Comparison of ENCODE assay signal across 30 cellular contexts in the genomic region with DNA sequence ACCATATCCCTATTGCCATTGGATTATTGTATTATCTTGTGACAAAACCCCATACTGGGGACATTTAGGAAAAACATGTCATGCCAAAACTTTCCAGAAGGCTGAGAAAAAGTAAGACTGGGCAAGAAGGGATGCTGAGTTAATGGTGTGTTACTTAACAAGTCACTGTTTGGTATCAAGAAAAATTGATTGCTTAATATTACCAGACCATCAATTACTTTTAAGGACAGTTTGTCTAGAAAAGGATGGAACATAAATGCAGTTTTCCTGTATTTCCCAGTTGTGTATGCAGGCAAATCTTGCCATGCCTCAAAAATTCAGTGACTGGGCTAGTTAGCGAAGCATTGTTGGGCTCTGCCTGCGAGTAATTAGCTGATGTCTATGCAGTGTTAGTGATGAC.
"Had no signal": no experiment of that assay in that cellular context is flagged by ENCODE, and none has a peak within 500 bp of the region (broad histone marks: within the 10 kb centered on the region; RNA-seq: fewer than 3 reads in every experiment).

No MANE protein-coding gene starts in this region.

- FAIRE-seq: colon, endometrium, endothelial cell of umbilical vein, frontal cortex had no signal

- H3K79me2 ChIP-seq: hepatocyte had no signal

- H3K36me3 ChIP-seq: colonic mucosa, esophagus muscularis mucosa, esophagus squamous epithelium, gastrocnemius medialis, gastroesophageal sphincter, heart left ventricle, heart right ventricle had no signal

- H2AFZ ChIP-seq: hepatocyte had no signal

- H3K4me2 ChIP-seq: hepatocyte had no signal

- H3K4me1 ChIP-seq: colonic mucosa, esophagus muscularis mucosa, esophagus squamous epithelium, gastrocnemius medialis, gastroesophageal sphincter, heart left ventricle, heart right ventricle had no signal

- H3K9me3 ChIP-seq: colonic mucosa, esophagus muscularis mucosa, esophagus squamous epithelium, gastrocnemius medialis, gastroesophageal sphincter, heart left ventricle, heart right ventricle had no signal

- H3K4me3 Mint-ChIP-seq: dendritic cell treated with granulocyte-macrophage colony-stimulating factor and Interleukin-4, amounts not matched to agents 40 ng/mL and 50 ng/mL, for 4 days; effector memory CD8-positive, alpha-beta T cell; endodermal cell had no signal

- H3K27ac Mint-ChIP-seq: dendritic cell treated with granulocyte-macrophage colony-stimulating factor and Interleukin-4, amounts not matched to agents 40 ng/mL and 50 ng/mL, for 4 days; effector memory CD8-positive, alpha-beta T cell; endodermal cell had no signal

- H3K27ac ChIP-seq: colonic mucosa, coronary artery, dorsolateral prefrontal cortex, epithelial cell of prostate, esophagus muscularis mucosa, esophagus squamous epithelium, foreskin keratinocyte, gastrocnemius medialis, gastroesophageal sphincter, heart left ventricle, heart right ventricle, hepatocyte had no signal

- H3K4me1 Mint-ChIP-seq: endodermal cell had no signal

- ATAC-seq: effector memory CD8-positive, alpha-beta T cell; esophagus mucosa; gastrocnemius medialis; gastroesophageal sphincter; heart left ventricle; heart right ventricle had no signal

- H3K4me3 ChIP-seq: colonic mucosa, coronary artery, dorsolateral prefrontal cortex, esophagus muscularis mucosa, esophagus squamous epithelium, gastrocnemius medialis, gastroesophageal sphincter, heart left ventricle, heart right ventricle, hepatocyte had no signal

- H3K27me3 Mint-ChIP-seq: dendritic cell treated with granulocyte-macrophage colony-stimulating factor and Interleukin-4, amounts not matched to agents 40 ng/mL and 50 ng/mL, for 4 days; effector memory CD8-positive, alpha-beta T cell had no signal

- H3K27me3 ChIP-seq: colonic mucosa, dorsolateral prefrontal cortex, esophagus muscularis mucosa, esophagus squamous epithelium, foreskin keratinocyte, gastrocnemius medialis, gastroesophageal sphincter, heart left ventricle, heart right ventricle, hepatocyte had no signal

- DNase-seq: colonic mucosa; cortex of kidney; dermis blood vessel endothelial cell; dorsolateral prefrontal cortex; effector CD4-positive, alpha-beta T cell; effector CD8-positive, alpha-beta T cell; effector memory CD4-positive, alpha-beta T cell; effector memory CD8-positive, alpha-beta T cell; endodermal cell; erythroblast; esophagus squamous epithelium; foreskin fibroblast; foreskin keratinocyte; foreskin melanocyte; gastrocnemius medialis; glutamatergic neuron; head of caudate nucleus; heart left ventricle; heart right ventricle had no signal
